ENCODE assay signal across 1 cellular context in the genomic region with DNA sequence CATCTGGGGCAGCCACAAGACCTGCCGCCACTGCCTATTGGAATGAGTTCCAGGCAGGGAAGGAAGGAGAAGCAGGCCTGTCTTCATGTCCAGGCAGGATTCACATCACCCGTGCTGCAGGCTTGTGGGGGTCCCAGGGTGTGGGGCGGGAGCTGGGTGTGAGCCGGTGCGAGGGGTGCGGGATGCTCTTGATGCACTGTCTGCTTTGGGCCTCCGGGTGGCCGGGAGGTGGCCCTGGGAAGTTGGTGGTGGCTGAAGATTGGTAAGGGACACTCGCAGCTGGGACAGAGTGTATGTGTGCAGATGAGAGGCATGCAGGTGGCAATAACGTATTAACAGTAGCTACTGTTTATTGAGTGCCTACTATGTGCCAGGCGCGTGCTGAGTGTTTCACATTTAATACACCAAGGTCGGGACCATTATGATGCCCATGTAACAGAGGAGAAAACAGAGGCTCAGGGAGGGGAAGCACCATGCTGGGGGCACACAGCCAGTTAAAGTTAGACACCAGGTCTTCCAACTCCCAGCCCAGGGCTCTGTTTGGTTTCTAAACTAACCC.
TF ChIP-seq lines count a peak whose summit lies in the region.

No MANE protein-coding gene starts in this region.

TF ChIP-seq in GM23338, 12 proteins besides CTCF, POLR2A, EP300 and RAD21:
- TF ChIP-seq, protein P1, sequence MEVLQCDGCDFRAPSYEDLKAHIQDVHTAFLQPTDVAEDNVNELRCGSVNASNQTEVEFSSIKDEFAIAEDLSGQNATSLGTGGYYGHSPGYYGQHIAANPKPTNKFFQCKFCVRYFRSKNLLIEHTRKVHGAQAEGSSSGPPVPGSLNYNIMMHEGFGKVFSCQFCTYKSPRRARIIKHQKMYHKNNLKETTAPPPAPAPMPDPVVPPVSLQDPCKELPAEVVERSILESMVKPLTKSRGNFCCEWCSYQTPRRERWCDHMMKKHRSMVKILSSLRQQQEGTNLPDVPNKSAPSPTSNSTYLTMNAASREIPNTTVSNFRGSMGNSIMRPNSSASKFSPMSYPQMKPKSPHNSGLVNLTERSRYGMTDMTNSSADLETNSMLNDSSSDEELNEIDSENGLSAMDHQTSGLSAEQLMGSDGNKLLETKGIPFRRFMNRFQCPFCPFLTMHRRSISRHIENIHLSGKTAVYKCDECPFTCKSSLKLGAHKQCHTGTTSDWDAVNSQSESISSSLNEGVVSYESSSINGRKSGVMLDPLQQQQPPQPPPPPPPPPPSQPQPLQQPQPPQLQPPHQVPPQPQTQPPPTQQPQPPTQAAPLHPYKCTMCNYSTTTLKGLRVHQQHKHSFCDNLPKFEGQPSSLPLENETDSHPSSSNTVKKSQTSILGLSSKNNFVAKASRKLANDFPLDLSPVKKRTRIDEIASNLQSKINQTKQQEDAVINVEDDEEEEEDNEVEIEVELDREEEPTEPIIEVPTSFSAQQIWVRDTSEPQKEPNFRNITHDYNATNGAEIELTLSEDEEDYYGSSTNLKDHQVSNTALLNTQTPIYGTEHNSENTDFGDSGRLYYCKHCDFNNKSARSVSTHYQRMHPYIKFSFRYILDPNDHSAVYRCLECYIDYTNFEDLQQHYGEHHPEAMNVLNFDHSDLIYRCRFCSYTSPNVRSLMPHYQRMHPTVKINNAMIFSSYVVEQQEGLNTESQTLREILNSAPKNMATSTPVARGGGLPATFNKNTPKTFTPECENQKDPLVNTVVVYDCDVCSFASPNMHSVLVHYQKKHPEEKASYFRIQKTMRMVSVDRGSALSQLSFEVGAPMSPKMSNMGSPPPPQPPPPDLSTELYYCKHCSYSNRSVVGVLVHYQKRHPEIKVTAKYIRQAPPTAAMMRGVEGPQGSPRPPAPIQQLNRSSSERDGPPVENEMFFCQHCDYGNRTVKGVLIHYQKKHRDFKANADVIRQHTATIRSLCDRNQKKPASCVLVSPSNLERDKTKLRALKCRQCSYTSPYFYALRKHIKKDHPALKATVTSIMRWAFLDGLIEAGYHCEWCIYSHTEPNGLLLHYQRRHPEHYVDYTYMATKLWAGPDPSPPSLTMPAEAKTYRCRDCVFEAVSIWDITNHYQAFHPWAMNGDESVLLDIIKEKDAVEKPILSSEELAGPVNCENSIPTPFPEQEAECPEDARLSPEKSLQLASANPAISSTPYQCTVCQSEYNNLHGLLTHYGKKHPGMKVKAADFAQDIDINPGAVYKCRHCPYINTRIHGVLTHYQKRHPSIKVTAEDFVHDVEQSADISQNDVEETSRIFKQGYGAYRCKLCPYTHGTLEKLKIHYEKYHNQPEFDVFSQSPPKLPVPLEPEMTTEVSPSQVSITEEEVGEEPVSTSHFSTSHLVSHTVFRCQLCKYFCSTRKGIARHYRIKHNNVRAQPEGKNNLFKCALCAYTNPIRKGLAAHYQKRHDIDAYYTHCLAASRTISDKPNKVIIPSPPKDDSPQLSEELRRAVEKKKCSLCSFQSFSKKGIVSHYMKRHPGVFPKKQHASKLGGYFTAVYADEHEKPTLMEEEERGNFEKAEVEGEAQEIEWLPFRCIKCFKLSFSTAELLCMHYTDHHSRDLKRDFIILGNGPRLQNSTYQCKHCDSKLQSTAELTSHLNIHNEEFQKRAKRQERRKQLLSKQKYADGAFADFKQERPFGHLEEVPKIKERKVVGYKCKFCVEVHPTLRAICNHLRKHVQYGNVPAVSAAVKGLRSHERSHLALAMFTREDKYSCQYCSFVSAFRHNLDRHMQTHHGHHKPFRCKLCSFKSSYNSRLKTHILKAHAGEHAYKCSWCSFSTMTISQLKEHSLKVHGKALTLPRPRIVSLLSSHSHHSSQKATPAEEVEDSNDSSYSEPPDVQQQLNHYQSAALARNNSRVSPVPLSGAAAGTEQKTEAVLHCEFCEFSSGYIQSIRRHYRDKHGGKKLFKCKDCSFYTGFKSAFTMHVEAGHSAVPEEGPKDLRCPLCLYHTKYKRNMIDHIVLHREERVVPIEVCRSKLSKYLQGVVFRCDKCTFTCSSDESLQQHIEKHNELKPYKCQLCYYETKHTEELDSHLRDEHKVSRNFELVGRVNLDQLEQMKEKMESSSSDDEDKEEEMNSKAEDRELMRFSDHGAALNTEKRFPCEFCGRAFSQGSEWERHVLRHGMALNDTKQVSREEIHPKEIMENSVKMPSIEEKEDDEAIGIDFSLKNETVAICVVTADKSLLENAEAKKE (CRISPR knock-in tag; IDR thresholded peaks at IDR 0.05), result no peak
- TF ChIP-seq EZH2 (IDR thresholded peaks at IDR 0.05; ENCODE audit: low read depth, unreplicated experiment), result no peak
